In genomic region chr21:44950351-44950750, GRCh38 we compare ENCODE assay signal across 17 cellular contexts. TPM values are rescaled to one million over a fixed set of nuclear protein-coding genes. Genes with fewer than 3 reads are reported as not detected.
A peak's percentile ranks its signal among the peaks of the same experiment; 100 is the strongest.
DNase-seq lines count a peak whose midpoint lies in the region; ATAC-seq and TF ChIP-seq lines count a peak whose summit lies in the region.
"Had no signal": no experiment of that assay in that cellular context is flagged by ENCODE, and none has a peak within 500 bp of the region (broad histone marks: within the 10 kb centered on the region; RNA-seq: fewer than 3 reads in every experiment).

No MANE protein-coding gene starts in this region.

- H2BK5ac ChIP-seq in mesenchymal stem cell (ENCODE audit: low read depth, low read length, poor library complexity, severe bottlenecking) = no peak overlapping the region

- no peak overlapping the region for H2BK120ac ChIP-seq in mesenchymal stem cell (ENCODE audit: low read depth, low read length)

- H2BK12ac ChIP-seq in mesenchymal stem cell (ENCODE audit: low read length in 2 of 2) = no peak overlapping the region

- TF ChIP-seq CTCF in VCaP (conservative IDR thresholded peaks at IDR 0.05) (no peak), upper lobe of right lung (IDR thresholded peaks at IDR 0.05) (no peak), neural progenitor cell (IDR thresholded peaks at IDR 0.05) (no peak)

- H3K4me1 ChIP-seq in mesenchymal stem cell (ENCODE audit: control insufficient read depth, insufficient read depth, low read depth, low read length) (peaks cover 17% of the 10 kb centered on the region), upper lobe of right lung (peaks cover 7% of the 10 kb centered on the region), neural progenitor cell (no peaks in the 10 kb centered on the region)
- H3K4me1 ChIP-seq: prostate gland had no signal

- H3K27me3 ChIP-seq in mesenchymal stem cell (ENCODE audit: control insufficient read depth in 1 of 2, insufficient read depth in 1 of 2, low read length in 2 of 2) = no peaks in the 10 kb centered on the region
- no peaks in the 10 kb centered on the region for H3K27me3 ChIP-seq in upper lobe of right lung
- H3K27me3 ChIP-seq in neural progenitor cell = no peaks in the 10 kb centered on the region
- H3K27me3 ChIP-seq: body of pancreas had no signal

- no peak overlapping the region for H3K9ac ChIP-seq in mesenchymal stem cell (ENCODE audit: low read length)
- no peak overlapping the region for H3K9ac ChIP-seq in neural progenitor cell

- peaks cover 83% of the 10 kb centered on the region for H4K20me1 ChIP-seq in neural progenitor cell (ENCODE audit: low read depth)

- H3K36me3 Mint-ChIP-seq in neural progenitor cell = peaks cover 6% of the 10 kb centered on the region
- H3K36me3 Mint-ChIP-seq: type B pancreatic cell had no signal

- H3K27me3 Mint-ChIP-seq in neural progenitor cell (ENCODE audit: insufficient read depth, low read depth) = peaks cover 3% of the 10 kb centered on the region
- H3K27me3 Mint-ChIP-seq: activated T-cell treated with anti-CD3 and anti-CD28 coated beads, Interleukin-2, amount 50 U/mL, for 24 hours; memory B cell; type B pancreatic cell had no signal

- no peak overlapping the region for H3K18ac ChIP-seq in mesenchymal stem cell (ENCODE audit: low read depth in 1 of 2, low read length in 2 of 2)

- H4K8ac ChIP-seq in mesenchymal stem cell (ENCODE audit: low read length) = no peak overlapping the region

- WGBS in mesenchymal stem cell = 93% methylated on average over 18 of the region's 18 CpGs

- intact Hi-C loops in Right ventricle myocardium superior (cut with DNase I) = no loop called here
- intact Hi-C loops in upper lobe of right lung (cut with DNase I) = no loop called here

- DNase-seq in Right ventricle myocardium superior = peak; percentile 50
- no peak for DNase-seq in mesenchymal stem cell
- DNase-seq in upper lobe of right lung = peak; percentile 67
- no peak for DNase-seq in neural progenitor cell (ENCODE audit: low spot score)
- no peak for DNase-seq in putamen (ENCODE audit: low spot score)
- DNase-seq: NCI-H1417 treated with DMSO at 0.1 percent for 48 hours, NCI-H446 treated with DMSO at 0.1 percent for 48 hours had no signal

- no peak overlapping the region for H3K27ac Mint-ChIP-seq in neural progenitor cell
- H3K27ac Mint-ChIP-seq: activated T-cell treated with anti-CD3 and anti-CD28 coated beads, Interleukin-2, amount 50 U/mL, for 24 hours; memory B cell; type B pancreatic cell had no signal

- H3K14ac ChIP-seq in mesenchymal stem cell (ENCODE audit: low read length in 2 of 2) = no peak overlapping the region

- H3K79me1 ChIP-seq in mesenchymal stem cell (replicated peaks; ENCODE audit: low read length, poor library complexity, severe bottlenecking) = peaks cover 59% of the 10 kb centered on the region

- H3K4me3 ChIP-seq in mesenchymal stem cell (ENCODE audit: insufficient read depth in 1 of 2, low read depth in 1 of 2, low read length in 2 of 2) = no peak overlapping the region
- no peak overlapping the region for H3K4me3 ChIP-seq in upper lobe of right lung
- H3K4me3 ChIP-seq in neural progenitor cell = no peak overlapping the region
- H3K4me3 ChIP-seq: body of pancreas, prostate gland, smooth muscle cell had no signal

- no peak overlapping the region for H3K4me3 Mint-ChIP-seq in neural progenitor cell
- H3K4me3 Mint-ChIP-seq: activated T-cell treated with anti-CD3 and anti-CD28 coated beads, Interleukin-2, amount 50 U/mL, for 24 hours; CD14-positive monocyte; memory B cell; type B pancreatic cell had no signal

- H3K23ac ChIP-seq in mesenchymal stem cell (ENCODE audit: low read length in 2 of 2) = no peak overlapping the region

- no peaks in the 10 kb centered on the region for H3K9me3 Mint-ChIP-seq in neural progenitor cell
- H3K9me3 Mint-ChIP-seq: activated T-cell treated with anti-CD3 and anti-CD28 coated beads, Interleukin-2, amount 50 U/mL, for 24 hours; CD14-positive monocyte; memory B cell; type B pancreatic cell had no signal

- ATAC-seq in Right ventricle myocardium superior (ENCODE audit: poor library complexity) (no peak), upper lobe of right lung (no peak), HG03097 (IDR thresholded peaks at IDR 0.05; ENCODE audit: low FRiP score, unreplicated experiment) (no peak)

- no peaks in the 10 kb centered on the region for H3F3A ChIP-seq in neural progenitor cell (ENCODE audit: low read depth)

- H3K9me3 ChIP-seq in mesenchymal stem cell (ENCODE audit: control insufficient read depth, low read length) (no peaks in the 10 kb centered on the region), upper lobe of right lung (no peaks in the 10 kb centered on the region), neural progenitor cell (ENCODE audit: low read depth) (no peaks in the 10 kb centered on the region)
- H3K9me3 ChIP-seq: body of pancreas, prostate gland had no signal

- peak overlapping the region; percentile 70 for H4K91ac ChIP-seq in mesenchymal stem cell (ENCODE audit: low read length)

- no peak overlapping the region for H2AFZ ChIP-seq in mesenchymal stem cell (ENCODE audit: low read depth, low read length)
- H2AFZ ChIP-seq in neural progenitor cell (replicated peaks) = no peak overlapping the region

- no peak overlapping the region for H2AK5ac ChIP-seq in mesenchymal stem cell (ENCODE audit: low read length, severe bottlenecking)

- H3K4me1 Mint-ChIP-seq in neural progenitor cell = peaks cover 8% of the 10 kb centered on the region
- H3K4me1 Mint-ChIP-seq: CD14-positive monocyte had no signal

- H2BK15ac ChIP-seq in mesenchymal stem cell (ENCODE audit: low read depth, poor library complexity, severe bottlenecking) = no peak overlapping the region

- H3K27ac ChIP-seq in VCaP (peak overlapping the region; percentile 43), mesenchymal stem cell (ENCODE audit: low read length, poor library complexity, severe bottlenecking) (no peak overlapping the region), upper lobe of right lung (no peak overlapping the region), neural progenitor cell (no peak overlapping the region)
- H3K27ac ChIP-seq: body of pancreas, prostate gland had no signal

- no peak overlapping the region for H3K4me2 ChIP-seq in mesenchymal stem cell (ENCODE audit: low read length, poor library complexity, severe bottlenecking)
- no peak overlapping the region for H3K4me2 ChIP-seq in neural progenitor cell
- H3K4me2 ChIP-seq: smooth muscle cell had no signal

- H3K79me2 ChIP-seq in neural progenitor cell (ENCODE audit: low read depth) = peaks cover 57% of the 10 kb centered on the region

- H3K36me3 ChIP-seq in mesenchymal stem cell (ENCODE audit: control insufficient read depth in 1 of 2, insufficient read depth in 2 of 2, low read depth in 1 of 2, low read length in 2 of 2) (peaks cover 7 to 84% of the 10 kb centered on the region in 2 experiments), upper lobe of right lung (no peaks in the 10 kb centered on the region), neural progenitor cell (no peaks in the 10 kb centered on the region)
- H3K36me3 ChIP-seq: prostate gland had no signal

- no peak overlapping the region for H3K4ac ChIP-seq in mesenchymal stem cell (ENCODE audit: low read depth in 1 of 2, low read length in 2 of 2)

RNA-seq across cellular contexts. Expression of gene SLX9, which starts 10.5 kb away (rescaled TPM):
- total RNA-seq in Right ventricle myocardium superior (77.4 TPM), upper lobe of right lung (22.8 TPM), neural progenitor cell (ENCODE audit: low replicate concordance) (4.7 and 17.1 TPM in 2 replicates)
- 14.7 TPM for polyA plus RNA-seq in mesenchymal stem cell (2013, experiment 1 of 2)
- polyA plus RNA-seq in mesenchymal stem cell (2013, experiment 2 of 2) = 15.1 TPM

RNA-seq across cellular contexts. Expression of gene ITGB2, which starts 29.7 kb away (rescaled TPM):
- total RNA-seq in Right ventricle myocardium superior (23.8 TPM), upper lobe of right lung (370 TPM), neural progenitor cell (ENCODE audit: low replicate concordance) (0.09 TPM in 1 of 2 replicates, not detected in the other)
- 0.40 TPM for polyA plus RNA-seq in mesenchymal stem cell (2013, experiment 1 of 2)
- polyA plus RNA-seq in mesenchymal stem cell (2013, experiment 2 of 2) = 0.14 TPM
- total RNA-seq: HT-29 had no signal

Comparison
In these comparisons a context has a peak if more than half of its experiments do, and no peak if none do; other contexts are left out.
1. DNase-seq: peak in Right ventricle myocardium superior (single experiment) and upper lobe of right lung (single experiment); none in mesenchymal stem cell (single experiment), neural progenitor cell (single experiment) and putamen (single experiment).
2. RNA of gene ITGB2, which starts 29.7 kb away (total RNA-seq): 370 TPM in upper lobe of right lung (single experiment) and 23.8 TPM in Right ventricle myocardium superior (single experiment); 0.09 TPM in neural progenitor cell; every median in the first group is over 10 times any median in the second.